In genomic region chr2:39123436-39123999, GRCh38 we compare ENCODE assay signal across 7 cellular contexts. TPM values are rescaled to one million over a fixed set of nuclear protein-coding genes. Genes with fewer than 3 reads are reported as not detected.
DNase-seq lines count a peak whose midpoint lies in the region; ATAC-seq, FAIRE-seq and TF ChIP-seq lines count a peak whose summit lies in the region.

No MANE protein-coding gene starts in this region.

- H3K9me3 ChIP-seq in HUES6 (ENCODE audit: control insufficient read depth, insufficient read depth, low read depth, low read length) (no peaks in the 10 kb centered on the region), keratinocyte (ENCODE audit: control insufficient read depth, low read depth, low read length) (no peaks in the 10 kb centered on the region), stomach (no peaks in the 10 kb centered on the region)

- peak overlapping the region; percentile 96 for H3K27ac Mint-ChIP-seq in activated naive CD8-positive, alpha-beta T cell treated with anti-CD3 and anti-CD28 coated beads, Interleukin-2, amount 10 ng/mL, durations not matched to agents 7 days and 5 days

- no peaks in the 10 kb centered on the region for H3K9me3 Mint-ChIP-seq in activated naive CD8-positive, alpha-beta T cell treated with anti-CD3 and anti-CD28 coated beads, Interleukin-2, amount 10 ng/mL, durations not matched to agents 7 days and 5 days

- peak overlapping the region; percentile 91 for H2AFZ ChIP-seq in keratinocyte (ENCODE audit: control insufficient read depth, low read length)

- 53 to 64% (median 58%) methylated on average over 25 of the region's 25 CpGs for WGBS in stomach, 5 donors

- dilution Hi-C loops in keratinocyte (cut with MboI; ENCODE audit: extremely low pct_ligation_motif_present, low sequenced_read_pairs), result no loop called here

- H3K27ac ChIP-seq in HUES6 (ENCODE audit: low read depth, low read length) (peak overlapping the region; percentile 89), keratinocyte (ENCODE audit: control insufficient read depth, insufficient read depth, low read length) (peak overlapping the region; percentile 80), stomach (peak overlapping the region; percentile 95 to 98 (median 97))

- H3K79me2 ChIP-seq in keratinocyte (ENCODE audit: control insufficient read depth, insufficient read depth, low read length), result peaks cover 19% of the 10 kb centered on the region

- H3K4me2 ChIP-seq in keratinocyte (ENCODE audit: control insufficient read depth, extremely low read depth, insufficient read depth, low read depth, low read length), result peak overlapping the region; percentile 87

- H3K36me3 Mint-ChIP-seq in activated naive CD8-positive, alpha-beta T cell treated with anti-CD3 and anti-CD28 coated beads, Interleukin-2, amount 10 ng/mL, durations not matched to agents 7 days and 5 days, result peaks cover 12% of the 10 kb centered on the region

- H3K9ac ChIP-seq in HUES6 (ENCODE audit: low read length) (peak overlapping the region; percentile 93), keratinocyte (ENCODE audit: control insufficient read depth, extremely low read depth, insufficient read depth, low read length) (peak overlapping the region; percentile 79)

- H3K36me3 ChIP-seq in HUES6 (ENCODE audit: control insufficient read depth, insufficient read depth, low read length) (no peaks in the 10 kb centered on the region), keratinocyte (ENCODE audit: control insufficient read depth in 2 of 2, extremely low read depth in 1 of 2, insufficient read depth in 2 of 2, low read length in 2 of 2) (no peaks in the 10 kb centered on the region), stomach (no peaks in the 10 kb centered on the region)

- TF ChIP-seq EP300 in stomach (IDR thresholded peaks at IDR 0.05), result no peak

- H4K20me1 ChIP-seq in keratinocyte (ENCODE audit: control insufficient read depth, extremely low read depth, insufficient read depth, low read length), result no peaks in the 10 kb centered on the region

- H3K4me3 ChIP-seq in HUES6 (ENCODE audit: low read depth, low read length) (peak overlapping the region; percentile 87), keratinocyte (ENCODE audit: control insufficient read depth in 2 of 3, extremely low read depth in 1 of 3, insufficient read depth in 2 of 3, low read depth in 1 of 3, low read length in 3 of 3) (peak overlapping the region; percentile 59 to 88 (median 78)), stomach (peak overlapping the region; percentile 59 to 75 (median 70))

- no peak for FAIRE-seq in keratinocyte (lab: Jason Lieb, UNC)
- FAIRE-seq in HTR-8/SVneo (lab: Jason Lieb, UNC), result no peak

- H3K9me1 ChIP-seq in keratinocyte (ENCODE audit: control insufficient read depth, extremely low read depth, insufficient read depth, low read length), result no peaks in the 10 kb centered on the region

- TF ChIP-seq POLR2A in stomach (IDR thresholded peaks at IDR 0.05), result no peak

- DNase-seq in activated naive CD8-positive, alpha-beta T cell treated with anti-CD3 and anti-CD28 coated beads, Interleukin-2, amount 10 ng/mL, durations not matched to agents 7 days and 5 days, result no peak
- DNase-seq in keratinocyte (ENCODE audit: low read depth, low spot score) (no peak), stomach (no peak), NCI-H1105 treated with DMSO at 0.1 percent for 48 hours (lab: John Stamatoyannopoulos, UW) (no peak), HTR-8/SVneo (ENCODE audit: insufficient read length, low spot score) (no peak)

- H3K27me3 Mint-ChIP-seq in activated naive CD8-positive, alpha-beta T cell treated with anti-CD3 and anti-CD28 coated beads, Interleukin-2, amount 10 ng/mL, durations not matched to agents 7 days and 5 days, result no peaks in the 10 kb centered on the region

- H3K27me3 ChIP-seq in HUES6 (ENCODE audit: control insufficient read depth, insufficient read depth, low read length), result no peaks in the 10 kb centered on the region
- H3K27me3 ChIP-seq in keratinocyte (ENCODE audit: control insufficient read depth, extremely low read depth, insufficient read depth, low read length), result no peaks in the 10 kb centered on the region
- no peaks in the 10 kb centered on the region for H3K27me3 ChIP-seq in stomach

- peak overlapping the region; percentile 95 for H3K4me3 Mint-ChIP-seq in activated naive CD8-positive, alpha-beta T cell treated with anti-CD3 and anti-CD28 coated beads, Interleukin-2, amount 10 ng/mL, durations not matched to agents 7 days and 5 days

- H3K4me1 Mint-ChIP-seq in activated naive CD8-positive, alpha-beta T cell treated with anti-CD3 and anti-CD28 coated beads, Interleukin-2, amount 10 ng/mL, durations not matched to agents 7 days and 5 days, result peaks cover 52% of the 10 kb centered on the region

- H3K4me1 ChIP-seq in HUES6 (ENCODE audit: control insufficient read depth, insufficient read depth, low read length) (peaks cover 20% of the 10 kb centered on the region), keratinocyte (ENCODE audit: control insufficient read depth, extremely low read depth, insufficient read depth, low read length) (peaks cover 9% of the 10 kb centered on the region), stomach (peaks cover 25 to 61% (median 43%) of the 10 kb centered on the region in 4 donors)

- TF ChIP-seq CTCF in keratinocyte (optimal IDR thresholded peaks at IDR 0.05 in 1 of 3, IDR thresholded peaks at IDR 0.05 in 1 of 3, conservative IDR thresholded peaks at IDR 0.05 in 1 of 3; ENCODE audit: extremely low read depth in 1 of 3, insufficient read depth in 2 of 3, low read length in 3 of 3), result no peak
- no peak for TF ChIP-seq CTCF in stomach (IDR thresholded peaks at IDR 0.05)

- no peak for ATAC-seq in activated naive CD8-positive, alpha-beta T cell treated with anti-CD3 and anti-CD28 coated beads, Interleukin-2, amount 10 ng/mL, durations not matched to agents 7 days and 5 days (ENCODE audit: low read depth)
- no peak for ATAC-seq in GM18511 (IDR thresholded peaks at IDR 0.05; ENCODE audit: unreplicated experiment)

- POLR2A ChIA-PET in activated naive CD8-positive, alpha-beta T cell treated with anti-CD3 and anti-CD28 coated beads, Interleukin-2, amount 10 ng/mL, durations not matched to agents 7 days and 5 days (lab: Charles Lee), result interaction anchor here (0.7 to 7.7 kb wide), 16 partner anchors 10 to 121 kb away, joined by 3 to 119 read pairs (median 6); no protein-coding TSS in a partner anchor

- intact Hi-C loops in stomach (cut with DNase I; ENCODE audit: low total_unique reads), result loop anchor here (10.0 kb wide), 1 partner anchor 101 kb away; no protein-coding TSS in a partner anchor

RNA-seq across cellular contexts. Expression of gene SOS1, which starts 2.7 kb away (rescaled TPM):
- 100 to 1,000 TPM; 154 to 168 TPM for total RNA-seq in activated naive CD8-positive, alpha-beta T cell treated with anti-CD3 and anti-CD28 coated beads, Interleukin-2, amount 10 ng/mL, durations not matched to agents 7 days and 5 days
- polyA plus RNA-seq in keratinocyte (16.5 to 21.5 TPM (median 17.2 TPM) in 3 replicates), stomach (1 to 10 TPM; 4.5 to 6.3 (median 6.3) TPM)
- 25.6 TPM for polyA plus RNA-seq in keratinocyte (2011; ENCODE audit: low read depth)
- 7.6 and 19.7 TPM in 2 replicates for polyA plus RNA-seq in keratinocyte (2011; cell fraction: cytosol; rRNA removed)
- polyA plus RNA-seq in keratinocyte (2011; cell fraction: nucleus; rRNA removed), result 33.4 and 40.1 TPM in 2 replicates
- 9.2 and 12.3 TPM in 2 replicates for polyA plus RNA-seq in keratinocyte (2012; ENCODE audit: low replicate concordance)
- 12.7 to 51.7 TPM (median 48.5 TPM) in 3 replicates for polyA minus RNA-seq in keratinocyte
- 17.5 TPM for polyA minus RNA-seq in keratinocyte (2011; cell fraction: cytosol; rRNA and poly(A)+ RNA removed)
- 22.8 and 52.8 TPM in 2 replicates for polyA minus RNA-seq in keratinocyte (2011; cell fraction: nucleus; rRNA and poly(A)+ RNA removed)
- 10 to 100 TPM in 4 of 5 donors, 1 to 10 TPM in 1; 5.2 to 46.4 (median 39.7) TPM for total RNA-seq in stomach
